ENCODE assay signal across 1 cellular context in genomic region chr19:10550336-10550735, GRCh38.
TF ChIP-seq lines count a peak whose summit lies in the region.

No MANE protein-coding gene starts in this region.

TF ChIP-seq in HepG2, 621 proteins besides CTCF, POLR2A, EP300 and RAD21:
- TF ChIP-seq STAT5B (CRISPR knock-in tag; IDR thresholded peaks at IDR 0.05) (no peak), ZNF501 (CRISPR knock-in tag; IDR thresholded peaks at IDR 0.05) (no peak), SPEN (CRISPR knock-in tag; IDR thresholded peaks at IDR 0.05; ENCODE audit: low read depth) (no peak), MTA1 (CRISPR knock-in tag; IDR thresholded peaks at IDR 0.05; ENCODE audit: borderline replicate concordance) (no peak), ZNF543 (CRISPR knock-in tag; IDR thresholded peaks at IDR 0.05) (no peak), ZNF598 (CRISPR knock-in tag; IDR thresholded peaks at IDR 0.05; ENCODE audit: borderline replicate concordance) (no peak), ZNF33A (CRISPR knock-in tag; IDR thresholded peaks at IDR 0.05; ENCODE audit: borderline replicate concordance) (no peak), CREM (IDR thresholded peaks at IDR 0.05) (no peak), CREM (CRISPR knock-in tag; IDR thresholded peaks at IDR 0.05) (no peak), ZBTB40 (IDR thresholded peaks at IDR 0.05) (no peak), ZBTB40 (CRISPR knock-in tag; IDR thresholded peaks at IDR 0.05) (no peak), ADNP (CRISPR knock-in tag; IDR thresholded peaks at IDR 0.05) (no peak), LBX2 (CRISPR knock-in tag; IDR thresholded peaks at IDR 0.05; ENCODE audit: borderline replicate concordance) (no peak), SIX1 (CRISPR knock-in tag; IDR thresholded peaks at IDR 0.05; ENCODE audit: borderline replicate concordance) (no peak), HCFC1 (IDR thresholded peaks at IDR 0.05; ENCODE audit: low read depth, low read length) (no peak), ARNT (IDR thresholded peaks at IDR 0.05) (no peak), ZNF317 (CRISPR knock-in tag; IDR thresholded peaks at IDR 0.05) (no peak), SOX5 (CRISPR knock-in tag; IDR thresholded peaks at IDR 0.05; ENCODE audit: borderline replicate concordance) (no peak)
